Comparison of ENCODE assay signal across 7 cellular contexts in the genomic region with DNA sequence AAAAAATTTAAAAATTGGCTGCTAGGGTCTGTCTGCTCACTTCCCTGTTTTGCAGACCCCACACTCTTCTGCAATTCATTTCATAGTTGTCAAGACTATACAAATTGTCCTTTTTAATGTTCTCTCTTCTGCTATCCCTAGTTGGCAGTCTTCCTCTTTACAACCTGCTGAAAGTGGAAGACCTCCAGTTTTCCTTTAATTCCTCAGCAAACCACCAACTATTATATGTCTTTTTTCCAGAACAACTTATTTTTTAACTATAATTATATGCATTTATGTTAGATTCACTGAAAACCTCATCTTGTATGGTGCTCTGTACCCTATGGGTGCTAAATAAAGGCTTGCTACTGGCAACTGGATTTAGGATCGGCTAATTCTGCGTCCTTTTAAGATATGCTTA. TPM values are rescaled to one million over a fixed set of nuclear protein-coding genes. Genes with fewer than 3 reads are reported as not detected.
DNase-seq lines count a peak whose midpoint lies in the region; ATAC-seq and TF ChIP-seq lines count a peak whose summit lies in the region.

No MANE protein-coding gene starts in this region.

- intact Hi-C loops in OCI-LY7 (cut with micrococcal nuclease; ENCODE audit: unreplicated experiment) = loop anchor here (1.0 to 5.0 kb wide), 2 partner anchors 93 to 193 kb away; partner anchors contain the start of gene RCBTB1

- CTCF ChIA-PET in OCI-LY7 (lab: Charles Lee; ENCODE audit: unreplicated experiment) = no interaction called here

- no peaks in the 10 kb centered on the region; the same call in 1 of the 2 replicates for H3K79me2 ChIP-seq in OCI-LY7 (ENCODE audit: insufficient read depth, low read depth, low read length)

- peak overlapping the region; percentile 80 for H3K4me3 ChIP-seq in GM12875 (ENCODE audit: low read depth, low read length)
- H3K4me3 ChIP-seq in OCI-LY7 (ENCODE audit: low read depth, low read length, poor library complexity, severe bottlenecking) = peak overlapping the region; percentile 76
- H3K4me3 ChIP-seq in skin epidermis = peak overlapping the region; percentile 33 to 70 (median 55)

- H2AFZ ChIP-seq in OCI-LY7 (ENCODE audit: low read length) = peak overlapping the region; percentile 84; the same call in 1 of the 2 replicates

- BruUV-seq in OCI-LY7 (replicated peaks; lab: Mats Ljungman, UMichigan) = no TSS peak

- no peak for TF ChIP-seq CTCF in GM12875 (IDR thresholded peaks at IDR 0.05; ENCODE audit: borderline replicate concordance, insufficient read depth, low read depth, low read length)
- TF ChIP-seq CTCF in OCI-LY7 (conservative IDR thresholded peaks at IDR 0.05; ENCODE audit: low read length) = peak; percentile 55

- H3K9me3 ChIP-seq in OCI-LY7 (ENCODE audit: low read length) = no peaks in the 10 kb centered on the region

- H3K27ac ChIP-seq in OCI-LY7 (ENCODE audit: low read depth, low read length, poor library complexity, severe bottlenecking) (peak overlapping the region; percentile 91), skin epidermis (peak overlapping the region in 18 of 21 experiments; percentile 82 to 98 (median 95))

- peaks cover 43% of the 10 kb centered on the region for H3K36me3 ChIP-seq in OCI-LY7 (ENCODE audit: insufficient read depth, low read length)

- POLR2A ChIA-PET in OCI-LY7 (lab: Charles Lee) = interaction anchor here (0.7 to 1.7 kb wide), 9 partner anchors 10 to 924 kb away, joined by 3 to 6 read pairs (median 5); no protein-coding TSS in a partner anchor

- TF ChIP-seq POLR2A in erythroblast (IDR thresholded peaks at IDR 0.05; ENCODE audit: low read length) = no peak
- no peak for TF ChIP-seq POLR2A in GM18505 (IDR thresholded peaks at IDR 0.05; ENCODE audit: borderline replicate concordance, extremely low read depth, insufficient read depth, insufficient read length)

- DNase-seq in OCI-LY7 (ENCODE audit: low spot score) (peak; percentile 14), erythroblast (lab: John Stamatoyannopoulos, UW) (peak; percentile 8 to 20), pons (ENCODE audit: low spot score) (no peak)
- DNase-seq in stimulated activated CD8-positive, alpha-beta memory T cell treated with anti-CD3 and anti-CD28 coated beads, Interleukin-4, amount 100 ng/mL, for 48 hours = no peak

- H3K4me2 ChIP-seq in OCI-LY7 (ENCODE audit: low read length) = peak overlapping the region; percentile 74

- H3K9me2 ChIP-seq in OCI-LY7 (ENCODE audit: insufficient read depth, low read length) = no peaks in the 10 kb centered on the region

- ATAC-seq in GM18505 (IDR thresholded peaks at IDR 0.05; ENCODE audit: unreplicated experiment) = no peak

- peaks cover 44% of the 10 kb centered on the region for H3K4me1 ChIP-seq in OCI-LY7 (ENCODE audit: insufficient read depth, low read length, poor library complexity, severe bottlenecking)

- no peaks in the 10 kb centered on the region for H4K20me1 ChIP-seq in OCI-LY7 (ENCODE audit: insufficient read depth, low read length)

RNA-seq across cellular contexts. Expression of gene PHF11, which starts 1.1 kb away (rescaled TPM):
- 29.9 and 32.8 TPM in 2 replicates for total RNA-seq in OCI-LY7 (2014; rRNA removed; shearing (Covaris generic))
- total RNA-seq in OCI-LY7 (2022) = 56.1 and 59.8 TPM in 2 replicates

RNA-seq across cellular contexts. Expression of gene SETDB2, which starts 50.6 kb away (rescaled TPM):
- total RNA-seq in OCI-LY7 (2014; rRNA removed; shearing (Covaris generic)) = 22.0 and 23.3 TPM in 2 replicates
- total RNA-seq in OCI-LY7 (2022) = 41.3 and 41.7 TPM in 2 replicates

RNA-seq across cellular contexts. Expression of gene CAB39L, which starts 50.8 kb away (rescaled TPM):
- 5.4 and 9.6 TPM in 2 replicates for total RNA-seq in OCI-LY7 (2014; rRNA removed; shearing (Covaris generic))
- 26.7 and 28.6 TPM in 2 replicates for total RNA-seq in OCI-LY7 (2022)

Comparison
In these comparisons a context has a peak if more than half of its experiments do, and no peak if none do; other contexts are left out.
1. DNase-seq: peak in OCI-LY7 (single experiment) and erythroblast (2 of 2); none in pons (single experiment) and stimulated activated CD8-positive, alpha-beta memory T cell treated with anti-CD3 and anti-CD28 coated beads, Interleukin-4, amount 100 ng/mL, for 48 hours (single experiment).
2. Peak in every context shown above with its lines, with median percentiles within 50 percentile points of each other: H3K4me3 ChIP-seq.